Comparison of ENCODE assay signal across 1 cellular context in genomic region chr5:12623408-12623807, GRCh38.
TF ChIP-seq lines count a peak whose summit lies in the region.

No MANE protein-coding gene starts in this region.

TF ChIP-seq in GM23338, 12 proteins besides CTCF, POLR2A, EP300 and RAD21 (continued from another document):
- no peak for TF ChIP-seq ZNF462 (CRISPR knock-in tag; IDR thresholded peaks at IDR 0.05)
